ENCODE assay signal across 23 cellular contexts in the genomic region with DNA sequence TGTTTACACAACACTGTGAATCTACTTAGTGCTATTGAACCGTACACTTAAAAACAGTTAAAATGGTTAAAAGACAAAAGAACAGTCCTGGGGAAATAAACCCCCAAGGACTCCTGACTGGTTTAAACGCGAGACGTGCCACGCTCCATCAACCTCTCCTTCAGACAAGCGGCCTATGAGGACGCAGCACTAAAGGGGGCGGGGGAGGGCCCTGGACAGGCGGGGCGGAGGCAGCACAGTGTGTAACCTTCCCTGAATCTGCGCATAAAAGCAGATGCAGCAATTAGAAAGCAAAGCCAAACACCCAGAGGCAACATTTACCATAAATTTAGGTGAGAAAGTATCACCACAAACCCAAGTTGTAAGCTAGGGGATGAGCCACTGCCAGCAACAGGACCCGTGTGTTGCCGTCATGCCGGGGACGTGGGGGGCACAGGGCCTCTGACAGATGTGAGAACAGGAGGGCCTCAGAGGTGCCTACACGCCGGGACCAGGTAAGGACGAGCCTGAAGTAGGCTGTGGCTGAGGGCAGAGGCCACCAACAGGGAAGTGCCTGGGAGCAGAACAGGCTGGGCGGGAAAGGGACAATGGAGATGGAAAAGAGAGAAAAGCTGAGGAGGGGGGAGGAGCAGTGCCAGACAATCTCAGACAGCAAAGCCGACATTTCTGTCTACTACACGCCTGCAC. TPM values are rescaled to one million over a fixed set of nuclear protein-coding genes. Genes with fewer than 3 reads are reported as not detected.
DNase-seq lines count a peak whose midpoint lies in the region; ATAC-seq, FAIRE-seq and TF ChIP-seq lines count a peak whose summit lies in the region.
"Had no signal": no experiment of that assay in that cellular context is flagged by ENCODE, and none has a peak within 500 bp of the region (broad histone marks: within the 10 kb centered on the region; RNA-seq: fewer than 3 reads in every experiment).

No MANE protein-coding gene starts in this region.

- H3K27me3 ChIP-seq in HUES6 (ENCODE audit: control insufficient read depth, insufficient read depth, low read length) (no peaks in the 10 kb centered on the region), iPS-20b (ENCODE audit: insufficient read depth, low read length) (no peaks in the 10 kb centered on the region)
- H3K27me3 ChIP-seq: esophagus squamous epithelium, pancreas, testis had no signal

- ATAC-seq in WTC11: peak; percentile 87
- no peak for ATAC-seq in GM21515 (IDR thresholded peaks at IDR 0.05; ENCODE audit: unreplicated experiment)
- no peak for ATAC-seq in HG03108 (IDR thresholded peaks at IDR 0.05; ENCODE audit: unreplicated experiment)
- ATAC-seq: GM12878, T-cell had no signal

- peak overlapping the region; percentile 94 for H3K27ac Mint-ChIP-seq in WTC11
- H3K27ac Mint-ChIP-seq: activated CD4-positive, alpha-beta memory T cell treated with anti-CD3 and anti-CD28 coated beads for 36 hours; activated naive CD4-positive, alpha-beta T cell treated with anti-CD3 and anti-CD28 coated beads, Interleukin-2, amount 50 U/mL, for 24 hours; activated T-cell treated with anti-CD3 and anti-CD28 coated beads, Interleukin-2, amount 50 U/mL, for 24 hours; T-cell had no signal

- H3K9me3 ChIP-seq in HUES6 (ENCODE audit: control insufficient read depth, insufficient read depth, low read depth, low read length) (no peaks in the 10 kb centered on the region), iPS-20b (ENCODE audit: insufficient read depth, low read depth, low read length) (no peaks in the 10 kb centered on the region)
- H3K9me3 ChIP-seq: esophagus squamous epithelium, pancreas, testis had no signal

- peak; percentile 33 for DNase-seq in WTC11 (ENCODE audit: low spot score)
- peak; percentile 76 for DNase-seq in retina
- DNase-seq in GM12891 (ENCODE audit: insufficient read length, low spot score): no peak
- DNase-seq: activated CD4-positive, alpha-beta memory T cell treated with anti-CD3 and anti-CD28 coated beads for 36 hours; activated T-cell treated with anti-CD3 and anti-CD28 coated beads, Interleukin-2, amount 50 U/mL, for 24 hours; dermis blood vessel endothelial cell; esophagus squamous epithelium; GDM1; kidney glomerular epithelial cell; NCI-H226; pancreas; stimulated activated CD4-positive, alpha-beta T cell treated with anti-CD3 and anti-CD28 coated beads, Interleukin-4, amount 100 ng/mL, for 4 hours; stimulated activated CD8-positive, alpha-beta memory T cell treated with anti-CD3 and anti-CD28 coated beads, Interleukin-4, amount 100 ng/mL, for 48 hours; T-cell; testis had no signal

- CTCF ChIA-PET in WTC11 (lab: Charles Lee): interaction anchor here (1.0 to 1.3 kb wide), 2 partner anchors 17 to 21 kb away, joined by 3 to 9 read pairs; no protein-coding TSS in a partner anchor

- H3K36me3 ChIP-seq in HUES6 (ENCODE audit: control insufficient read depth, insufficient read depth, low read length) (peaks cover 52% of the 10 kb centered on the region), iPS-20b (ENCODE audit: insufficient read depth, low read depth, low read length) (peaks cover 62% of the 10 kb centered on the region)

- H3K9me3 Mint-ChIP-seq in WTC11: no peaks in the 10 kb centered on the region
- H3K9me3 Mint-ChIP-seq: activated CD4-positive, alpha-beta memory T cell treated with anti-CD3 and anti-CD28 coated beads for 36 hours; activated naive CD4-positive, alpha-beta T cell treated with anti-CD3 and anti-CD28 coated beads, Interleukin-2, amount 50 U/mL, for 24 hours; activated T-cell treated with anti-CD3 and anti-CD28 coated beads, Interleukin-2, amount 50 U/mL, for 24 hours; T-cell had no signal

- H3K9ac ChIP-seq in HUES6 (ENCODE audit: low read length): peak overlapping the region; percentile 64
- peak overlapping the region; percentile 72; the same call in 1 of the 2 replicates for H3K9ac ChIP-seq in iPS-20b (ENCODE audit: low read depth, low read length)
- H3K9ac ChIP-seq: KMS-11 had no signal

- H3K4me1 ChIP-seq in HUES6 (ENCODE audit: control insufficient read depth, insufficient read depth, low read length) (peaks cover 14% of the 10 kb centered on the region), iPS-20b (ENCODE audit: insufficient read depth, low read length) (peaks cover 10% of the 10 kb centered on the region; the same call in 1 of the 2 replicates)
- H3K4me1 ChIP-seq: esophagus squamous epithelium, pancreas, testis had no signal

- H3K4me3 Mint-ChIP-seq in WTC11: peak overlapping the region; percentile 14; the same call in 1 of the 2 replicates
- H3K4me3 Mint-ChIP-seq: activated CD4-positive, alpha-beta memory T cell treated with anti-CD3 and anti-CD28 coated beads for 36 hours; activated naive CD4-positive, alpha-beta T cell treated with anti-CD3 and anti-CD28 coated beads, Interleukin-2, amount 50 U/mL, for 24 hours; activated T-cell treated with anti-CD3 and anti-CD28 coated beads, Interleukin-2, amount 50 U/mL, for 24 hours; T-cell had no signal

- no peak for TF ChIP-seq POLR2A in GM12891 (IDR thresholded peaks at IDR 0.05; ENCODE audit: low read depth, low read length)

- H3K27me3 Mint-ChIP-seq in WTC11 (ENCODE audit: low read depth): no peaks in the 10 kb centered on the region
- H3K27me3 Mint-ChIP-seq: activated CD4-positive, alpha-beta memory T cell treated with anti-CD3 and anti-CD28 coated beads for 36 hours; activated naive CD4-positive, alpha-beta T cell treated with anti-CD3 and anti-CD28 coated beads, Interleukin-2, amount 50 U/mL, for 24 hours; activated T-cell treated with anti-CD3 and anti-CD28 coated beads, Interleukin-2, amount 50 U/mL, for 24 hours; T-cell had no signal

- POLR2A ChIA-PET in WTC11 (lab: Charles Lee): interaction anchor here (0.7 kb wide), 1 partner anchor 410 kb away, joined by 3 read pairs; no protein-coding TSS in a partner anchor

- H3K4me3 ChIP-seq in HUES6 (ENCODE audit: low read depth, low read length): peak overlapping the region; percentile 33; the same call in 1 of the 2 replicates
- H3K4me3 ChIP-seq in iPS-20b (ENCODE audit: low read length): 0 out of 2 replicates have a peak overlapping the region, but pooled peaks have one; percentile 24
- H3K4me3 ChIP-seq: esophagus squamous epithelium, GM12878, pancreas, skin epidermis, testis had no signal

- TF ChIP-seq CTCF in WTC11 (IDR thresholded peaks at IDR 0.05): no peak

- H3K4me1 Mint-ChIP-seq in WTC11: peaks cover 18% of the 10 kb centered on the region

- FAIRE-seq in GM12891 (lab: Jason Lieb, UNC): no peak
- FAIRE-seq: GM12878, pancreas had no signal

- H3K36me3 Mint-ChIP-seq in WTC11: peaks cover 47% of the 10 kb centered on the region

- H3K27ac ChIP-seq in HUES6 (ENCODE audit: low read depth, low read length): peak overlapping the region; percentile 2; the same call in 1 of the 2 replicates
- peak overlapping the region; percentile 64 for H3K27ac ChIP-seq in iPS-20b (ENCODE audit: low read length)
- H3K27ac ChIP-seq: esophagus squamous epithelium, KMS-11, pancreas, skin epidermis, testis had no signal

TF ChIP-seq in WTC11, 78 proteins besides CTCF, POLR2A, EP300 and RAD21 (continues in another document):
- TF ChIP-seq, protein P1, sequence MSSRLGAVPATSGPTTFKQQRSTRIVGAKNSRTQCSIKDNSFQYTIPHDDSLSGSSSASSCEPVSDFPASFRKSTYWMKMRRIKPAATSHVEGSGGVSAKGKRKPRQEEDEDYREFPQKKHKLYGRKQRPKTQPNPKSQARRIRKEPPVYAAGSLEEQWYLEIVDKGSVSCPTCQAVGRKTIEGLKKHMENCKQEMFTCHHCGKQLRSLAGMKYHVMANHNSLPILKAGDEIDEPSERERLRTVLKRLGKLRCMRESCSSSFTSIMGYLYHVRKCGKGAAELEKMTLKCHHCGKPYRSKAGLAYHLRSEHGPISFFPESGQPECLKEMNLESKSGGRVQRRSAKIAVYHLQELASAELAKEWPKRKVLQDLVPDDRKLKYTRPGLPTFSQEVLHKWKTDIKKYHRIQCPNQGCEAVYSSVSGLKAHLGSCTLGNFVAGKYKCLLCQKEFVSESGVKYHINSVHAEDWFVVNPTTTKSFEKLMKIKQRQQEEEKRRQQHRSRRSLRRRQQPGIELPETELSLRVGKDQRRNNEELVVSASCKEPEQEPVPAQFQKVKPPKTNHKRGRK (CRISPR knock-in tag; IDR thresholded peaks at IDR 0.05; ENCODE audit: borderline replicate concordance): no peak
- TF ChIP-seq ZNF121 (CRISPR knock-in tag; IDR thresholded peaks at IDR 0.05): 0 out of 2 replicates have a peak, but pooled peaks have one; percentile 11
- TF ChIP-seq NR3C1 (CRISPR knock-in tag; conservative IDR thresholded peaks at IDR 0.05; ENCODE audit: low read depth): no peak
- TF ChIP-seq NFYB (CRISPR knock-in tag; conservative IDR thresholded peaks at IDR 0.05; ENCODE audit: low read depth): no peak

TF ChIP-seq in GM12891, 5 proteins besides CTCF, POLR2A, EP300 and RAD21:
- TF ChIP-seq POLR2AphosphoS5 (IDR thresholded peaks at IDR 0.05; ENCODE audit: low read depth, low read length) (no peak), POU2F2 (IDR thresholded peaks at IDR 0.05; ENCODE audit: low read depth, low read length) (no peak), PAX5 (IDR thresholded peaks at IDR 0.05; ENCODE audit: insufficient read depth, low read length, severe bottlenecking) (no peak), TAF1 (IDR thresholded peaks at IDR 0.05; ENCODE audit: low read depth, low read length) (no peak), SPI1 (IDR thresholded peaks at IDR 0.05; ENCODE audit: low read depth, low read length) (no peak)
TF ChIP-seq in GM12891: peak in this region for 0.

RNA-seq across cellular contexts. Expression of a gene that starts 15.3 kb away (rescaled TPM):
- 1.0 to 1.5 TPM (median 1.4 TPM) in 3 replicates for total RNA-seq in WTC11 (2021)
- polyA plus RNA-seq in GM12891 (2012; ENCODE audit: low read depth, missing spikeins): 2.2 TPM

RNA-seq across cellular contexts. Expression of a gene that starts 21.9 kb away (rescaled TPM):
- 34.0 to 42.5 TPM (median 36.0 TPM) in 3 replicates for total RNA-seq in WTC11 (2021)
- 5.4 TPM for polyA plus RNA-seq in GM12891 (2012; ENCODE audit: low read depth, missing spikeins)
